In the genomic region with DNA sequence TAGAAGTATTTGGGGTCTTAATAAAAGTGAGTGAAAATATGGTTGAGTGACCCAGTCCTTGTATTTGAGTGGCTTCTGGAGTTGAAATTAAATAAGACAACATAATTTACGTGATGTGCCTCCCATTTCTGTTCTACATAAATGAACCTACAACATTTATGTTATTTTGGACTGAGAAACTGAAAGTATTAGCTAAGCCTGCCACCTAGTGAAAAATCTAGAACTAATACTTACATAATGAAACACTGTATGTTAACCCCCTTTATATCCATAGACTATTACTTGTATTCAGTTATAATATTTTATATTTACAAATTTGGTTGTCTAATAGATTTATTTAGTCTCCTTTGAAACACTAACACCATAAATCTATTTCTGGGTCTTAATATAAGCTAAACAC, we compare ENCODE assay signal across 9 cellular contexts.
DNase-seq lines count a peak whose midpoint lies in the region; ATAC-seq and TF ChIP-seq lines count a peak whose summit lies in the region.
"Had no signal": no experiment of that assay in that cellular context is flagged by ENCODE, and none has a peak within 500 bp of the region (broad histone marks: within the 10 kb centered on the region; RNA-seq: fewer than 3 reads in every experiment).

No MANE protein-coding gene starts in this region.

- H3K9me3 Mint-ChIP-seq in brain, result no peaks in the 10 kb centered on the region

- peaks cover 4% of the 10 kb centered on the region for H3K4me1 Mint-ChIP-seq in brain

- H3K27ac Mint-ChIP-seq in brain, result no peak overlapping the region

- TF ChIP-seq CTCF in cardiac muscle cell (IDR thresholded peaks at IDR 0.05; ENCODE audit: low read depth, low read length) (peak; percentile 27), brain (conservative IDR thresholded peaks at IDR 0.05) (peak; percentile 60 to 66)

- H3K27ac ChIP-seq in cardiac muscle cell, result no peak overlapping the region

- no peak overlapping the region for H3K4me3 Mint-ChIP-seq in brain

- H3K9me3 ChIP-seq in cardiac muscle cell (ENCODE audit: low read depth), result no peaks in the 10 kb centered on the region

- no peak overlapping the region for H3K4me3 ChIP-seq in cardiac muscle cell

- H3K27me3 Mint-ChIP-seq in brain, result no peaks in the 10 kb centered on the region

- H3K36me3 ChIP-seq in cardiac muscle cell, result no peaks in the 10 kb centered on the region

- intact Hi-C loops in Right ventricle myocardium inferior (cut with DNase I), result no loop called here

- peaks cover 5% of the 10 kb centered on the region for H3K36me3 Mint-ChIP-seq in brain

- H3K27me3 ChIP-seq in cardiac muscle cell, result no peaks in the 10 kb centered on the region

- H3K4me1 ChIP-seq in cardiac muscle cell (ENCODE audit: low read depth), result no peaks in the 10 kb centered on the region

- DNase-seq in cardiac muscle cell (ENCODE audit: low read depth in 1 of 2, low spot score in 1 of 2) (peak; percentile 11 to 66), Right ventricle myocardium inferior (ENCODE audit: missing footprints) (no peak), NCI-H146 (lab: John Stamatoyannopoulos, UW) (peak; percentile 42), smooth muscle cell of the brain vasculature (ENCODE audit: low read depth, low spot score) (peak; percentile 13), NCI-H2107 treated with DMSO at 0.1 percent for 48 hours (lab: John Stamatoyannopoulos, UW; ENCODE audit: unreplicated experiment) (no peak)
- DNase-seq in effector CD4-positive, alpha-beta T cell, result no peak
- DNase-seq: NCI-H774 had no signal

- ATAC-seq in Right ventricle myocardium inferior, result no peak
- no peak for ATAC-seq in HG03025 (IDR thresholded peaks at IDR 0.05; ENCODE audit: low FRiP score, unreplicated experiment)

Comparison
In these comparisons a context has a peak if more than half of its experiments do, and no peak if none do; other contexts are left out.
1. DNase-seq: peak in cardiac muscle cell (2 of 2), NCI-H146 (single experiment) and smooth muscle cell of the brain vasculature (single experiment); none in Right ventricle myocardium inferior (single experiment), NCI-H2107 treated with DMSO at 0.1 percent for 48 hours (single experiment) and effector CD4-positive, alpha-beta T cell (single experiment).